In the genomic region with DNA sequence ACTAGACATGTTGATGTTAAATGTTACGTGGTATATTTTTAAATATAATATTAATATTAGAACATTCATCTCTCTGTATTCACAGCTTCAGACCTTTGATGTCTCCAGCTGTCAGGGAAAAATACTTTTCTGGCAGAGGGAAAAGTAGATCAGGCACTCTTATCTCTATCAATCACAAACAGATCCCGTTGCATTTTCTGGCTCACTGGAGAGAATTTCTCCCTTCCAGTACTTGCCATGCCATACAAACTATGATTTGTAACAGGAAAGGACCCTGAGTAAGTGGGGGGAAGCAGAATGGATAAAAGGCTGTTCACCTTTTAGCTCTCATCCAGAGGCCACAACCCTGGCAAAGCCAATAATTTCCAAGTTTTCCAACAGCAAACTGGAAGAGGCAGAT, we compare ENCODE assay signal across 22 cellular contexts.
"Had no signal": no experiment of that assay in that cellular context is flagged by ENCODE, and none has a peak within 500 bp of the region (broad histone marks: within the 10 kb centered on the region; RNA-seq: fewer than 3 reads in every experiment).

No MANE protein-coding gene starts in this region.

- H3K4me1 ChIP-seq: thyroid gland had no signal

- H3K27me3 ChIP-seq: brain microvascular endothelial cell, right atrium auricular region, thyroid gland had no signal

- H3K9me3 ChIP-seq: mucosa of descending colon, right atrium auricular region, thyroid gland had no signal

- H3K27ac ChIP-seq: brain microvascular endothelial cell, right atrium auricular region, thyroid gland had no signal

- H3K9me3 Mint-ChIP-seq: activated B cell treated with CpG ODN at 0.5 μM for 24 hours; stimulated activated memory B cell treated with anti-CD40 and anti-IgM and Interleukin-4, amounts not matched to agents 10 μg/mL and 1 μg/mL and 100 μg/mL, for 72 hours had no signal

- DNase-seq: activated B cell treated with CpG ODN at 0.5 μM for 24 hours; activated CD4-positive, alpha-beta T cell treated with anti-CD3 and anti-CD28 coated beads for 48 hours; activated CD8-positive, alpha-beta T cell treated with anti-CD3 and anti-CD28 coated beads for 36 hours; activated gamma-delta T cell; activated T-cell treated with anti-CD3 and anti-CD28 coated beads, Interleukin-2, amount 50 U/mL, for 4 hours; amygdala; brain microvascular endothelial cell; cortex of kidney; effector memory CD8-positive, alpha-beta T cell; erythroblast; islet precursor cell; mammary epithelial cell; mucosa of descending colon; naive thymus-derived CD4-positive, alpha-beta T cell; posterior cingulate gyrus; stimulated activated CD4-positive, alpha-beta T cell treated with anti-CD3 and anti-CD28 coated beads, Interleukin-2, amount 100 ng/mL, for 48 hours; thyroid gland had no signal

- H3K36me3 Mint-ChIP-seq: activated naive CD8-positive, alpha-beta T cell; naive thymus-derived CD4-positive, alpha-beta T cell; stimulated activated memory B cell treated with anti-CD40 and anti-IgM and Interleukin-4, amounts not matched to agents 10 μg/mL and 1 μg/mL and 100 μg/mL, for 72 hours had no signal

- H3K4me1 Mint-ChIP-seq: central memory CD8-positive, alpha-beta T cell had no signal

- ATAC-seq: activated CD8-positive, alpha-beta T cell treated with anti-CD3 and anti-CD28 coated beads for 36 hours; activated T-cell treated with anti-CD3 and anti-CD28 coated beads, Interleukin-2, amount 50 U/mL, for 4 hours; effector memory CD8-positive, alpha-beta T cell; left lobe of liver; mucosa of descending colon; naive thymus-derived CD4-positive, alpha-beta T cell; stimulated activated memory B cell treated with anti-CD40 and anti-IgM and Interleukin-4, amounts not matched to agents 10 μg/mL and 1 μg/mL and 100 μg/mL, for 72 hours had no signal

- H3K27ac Mint-ChIP-seq: activated B cell treated with CpG ODN at 0.5 μM for 24 hours; activated CD8-positive, alpha-beta T cell treated with anti-CD3 and anti-CD28 coated beads for 36 hours; activated naive CD8-positive, alpha-beta T cell; effector memory CD8-positive, alpha-beta T cell; naive thymus-derived CD4-positive, alpha-beta T cell; stimulated activated memory B cell treated with anti-CD40 and anti-IgM and Interleukin-4, amounts not matched to agents 10 μg/mL and 1 μg/mL and 100 μg/mL, for 72 hours had no signal

- H3K36me3 ChIP-seq: brain microvascular endothelial cell, right atrium auricular region, thyroid gland had no signal

- H3K27me3 Mint-ChIP-seq: activated B cell treated with CpG ODN at 0.5 μM for 24 hours; activated CD8-positive, alpha-beta T cell treated with anti-CD3 and anti-CD28 coated beads for 36 hours; activated naive CD8-positive, alpha-beta T cell; central memory CD8-positive, alpha-beta T cell; effector memory CD8-positive, alpha-beta T cell; stimulated activated memory B cell treated with anti-CD40 and anti-IgM and Interleukin-4, amounts not matched to agents 10 μg/mL and 1 μg/mL and 100 μg/mL, for 72 hours had no signal

- H3K4me3 ChIP-seq: mucosa of descending colon, right atrium auricular region, thyroid gland had no signal

- H3K4me3 Mint-ChIP-seq: activated B cell treated with CpG ODN at 0.5 μM for 24 hours; activated CD8-positive, alpha-beta T cell treated with anti-CD3 and anti-CD28 coated beads for 36 hours; activated naive CD8-positive, alpha-beta T cell; activated T-cell treated with anti-CD3 and anti-CD28 coated beads, Interleukin-2, amount 50 U/mL, for 4 hours; central memory CD8-positive, alpha-beta T cell; effector memory CD8-positive, alpha-beta T cell; naive thymus-derived CD4-positive, alpha-beta T cell; stimulated activated memory B cell treated with anti-CD40 and anti-IgM and Interleukin-4, amounts not matched to agents 10 μg/mL and 1 μg/mL and 100 μg/mL, for 72 hours had no signal
